In genomic region chr1:173248247-173248940, GRCh38 we compare ENCODE assay signal across 17 cellular contexts. TPM values are rescaled to one million over a fixed set of nuclear protein-coding genes. Genes with fewer than 3 reads are reported as not detected.
DNase-seq lines count a peak whose midpoint lies in the region; ATAC-seq and TF ChIP-seq lines count a peak whose summit lies in the region.
"Had no signal": no experiment of that assay in that cellular context is flagged by ENCODE, and none has a peak within 500 bp of the region (broad histone marks: within the 10 kb centered on the region; RNA-seq: fewer than 3 reads in every experiment).

No MANE protein-coding gene starts in this region.

- intact Hi-C loops in dendritic cell treated with granulocyte-macrophage colony-stimulating factor and Interleukin-4, amounts not matched to agents 40 ng/mL and 50 ng/mL, for 4 days (cut with micrococcal nuclease), result no loop called here

- H3K4me1 ChIP-seq in HEK293 (ENCODE audit: control insufficient read depth, insufficient read depth, low read length), result no peaks in the 10 kb centered on the region
- H3K4me1 ChIP-seq: BLaER1, Caco-2 had no signal

- H3K9me3 Mint-ChIP-seq in dendritic cell treated with granulocyte-macrophage colony-stimulating factor and Interleukin-4, amounts not matched to agents 40 ng/mL and 50 ng/mL, for 4 days, result peaks cover 7% of the 10 kb centered on the region
- H3K9me3 Mint-ChIP-seq in mesothelial cell of epicardium, result peaks cover 7% of the 10 kb centered on the region

- CTCF ChIA-PET in HEK293 (lab: Yijun Ruan, JAX), result interaction anchor here (0.6 to 1.2 kb wide), 2 partner anchors 155 to 412 kb away, joined by 3 read pairs; no protein-coding TSS in a partner anchor

- TF ChIP-seq CTCF in HEK293 (tag by site-specific recombination; IDR thresholded peaks at IDR 0.05) (no peak), mesothelial cell of epicardium (IDR thresholded peaks at IDR 0.05; ENCODE audit: unreplicated experiment) (no peak)

- DNase-seq in NCI-H1105 treated with DMSO at 0.1 percent for 48 hours (lab: John Stamatoyannopoulos, UW) (peak; percentile 13), NCI-H1105 (lab: John Stamatoyannopoulos, UW) (no peak), mesothelial cell of epicardium (ENCODE audit: low spot score in 2 of 2, unreplicated experiment in 2 of 2) (no peak), dermis blood vessel endothelial cell (no peak), NCI-H2227 treated with DMSO at 0.1 percent for 48 hours (lab: John Stamatoyannopoulos, UW) (no peak)
- DNase-seq: Caco-2; CD8-positive, alpha-beta memory T cell; DMS53; GF-D8; GM23248 had no signal

- peak overlapping the region; percentile 2 for H3K27ac Mint-ChIP-seq in dendritic cell treated with granulocyte-macrophage colony-stimulating factor and Interleukin-4, amounts not matched to agents 40 ng/mL and 50 ng/mL, for 4 days
- peak overlapping the region; percentile 31 for H3K27ac Mint-ChIP-seq in mesothelial cell of epicardium

- H3K36me3 ChIP-seq in HEK293 (ENCODE audit: control insufficient read depth in 2 of 2, insufficient read depth in 1 of 2, low read length in 2 of 2), result no peaks in the 10 kb centered on the region
- H3K36me3 ChIP-seq: BLaER1 had no signal

- no peak for ATAC-seq in GM18517 (IDR thresholded peaks at IDR 0.05; ENCODE audit: unreplicated experiment)
- ATAC-seq: HCT116 had no signal

- H3K4me3 Mint-ChIP-seq in dendritic cell treated with granulocyte-macrophage colony-stimulating factor and Interleukin-4, amounts not matched to agents 40 ng/mL and 50 ng/mL, for 4 days, result no peak overlapping the region
- H3K4me3 Mint-ChIP-seq in mesothelial cell of epicardium, result no peak overlapping the region
- H3K4me3 Mint-ChIP-seq: CD8-positive, alpha-beta memory T cell had no signal

- no peaks in the 10 kb centered on the region for H3K27me3 Mint-ChIP-seq in dendritic cell treated with granulocyte-macrophage colony-stimulating factor and Interleukin-4, amounts not matched to agents 40 ng/mL and 50 ng/mL, for 4 days
- no peaks in the 10 kb centered on the region for H3K27me3 Mint-ChIP-seq in mesothelial cell of epicardium (ENCODE audit: low read depth)

- H3K4me1 Mint-ChIP-seq in dendritic cell treated with granulocyte-macrophage colony-stimulating factor and Interleukin-4, amounts not matched to agents 40 ng/mL and 50 ng/mL, for 4 days (ENCODE audit: low read depth), result peaks cover 7% of the 10 kb centered on the region
- peaks cover 5% of the 10 kb centered on the region for H3K4me1 Mint-ChIP-seq in mesothelial cell of epicardium

- H3K36me3 Mint-ChIP-seq in dendritic cell treated with granulocyte-macrophage colony-stimulating factor and Interleukin-4, amounts not matched to agents 40 ng/mL and 50 ng/mL, for 4 days (ENCODE audit: low read depth), result no peaks in the 10 kb centered on the region
- peaks cover 6% of the 10 kb centered on the region for H3K36me3 Mint-ChIP-seq in mesothelial cell of epicardium

- H3K4me3 ChIP-seq in HEK293 (ENCODE audit: low read depth, low read length), result no peak overlapping the region
- H3K4me3 ChIP-seq: BLaER1, GM23248 had no signal

- no peaks in the 10 kb centered on the region for H3K9me3 ChIP-seq in HEK293 (ENCODE audit: control insufficient read depth, insufficient read depth, low read depth, low read length)

- POLR2A ChIA-PET in HEK293 (lab: Yijun Ruan, JAX), result interaction anchor here (0.6 kb wide), 1 partner anchor 13 kb away, joined by 3 read pairs; no protein-coding TSS in a partner anchor

- no peak overlapping the region for H3K27ac ChIP-seq in HEK293 (ENCODE audit: extremely low read depth, low read depth, low read length)
- H3K27ac ChIP-seq: 22Rv1, BLaER1, GM23248, HL-60 had no signal

TF ChIP-seq in HEK293, 187 proteins besides CTCF, POLR2A, EP300 and RAD21:
- TF ChIP-seq ZNF335 (tag by site-specific recombination; conservative IDR thresholded peaks at IDR 0.05), result no peak
- TF ChIP-seq ZNF366 (tag by site-specific recombination; conservative IDR thresholded peaks at IDR 0.05), result peak; percentile 88

RNA-seq across cellular contexts. Expression of gene TNFSF4, which starts 41.3 kb away (rescaled TPM):
- total RNA-seq in mesothelial cell of epicardium (2.0 to 2.8 TPM (median 2.1 TPM) in 3 replicates), dermis blood vessel endothelial cell (2.7 TPM in 2 replicates)
